In the genomic region with DNA sequence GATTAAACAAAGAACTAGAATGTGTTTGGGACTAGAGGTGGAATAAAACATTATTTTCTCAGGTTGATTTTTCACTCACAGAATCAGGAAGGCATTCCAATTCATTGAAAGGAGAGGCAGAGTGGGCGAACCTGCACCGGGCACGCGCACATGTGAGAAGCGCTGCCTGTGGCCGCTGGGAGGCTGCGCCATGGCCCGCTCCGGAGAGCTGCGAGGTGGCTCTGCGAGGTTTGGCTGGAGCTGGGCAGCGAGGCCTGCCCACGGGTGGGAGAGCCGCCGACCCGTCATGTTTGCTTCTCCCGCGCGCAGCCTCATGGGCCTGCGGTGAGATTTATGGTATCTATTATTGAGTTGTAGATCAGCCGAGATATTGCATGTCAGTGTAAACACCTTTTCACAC, we compare ENCODE assay signal across 9 cellular contexts.
"Had no signal": no experiment of that assay in that cellular context is flagged by ENCODE, and none has a peak within 500 bp of the region (broad histone marks: within the 10 kb centered on the region; RNA-seq: fewer than 3 reads in every experiment).

No MANE protein-coding gene starts in this region.

- H3K9ac ChIP-seq: GM23248 had no signal

- H3K27ac ChIP-seq: GM23248, HL-60 had no signal

- H2AFZ ChIP-seq: GM23248 had no signal

- ATAC-seq: HCT116, HepG2 had no signal

- H3K4me3 Mint-ChIP-seq: HFFc6, IgD-negative memory B cell had no signal

- H3K27ac Mint-ChIP-seq: HFFc6, IgD-negative memory B cell had no signal

- H3K4me1 ChIP-seq: HAP-1 had no signal

- H3K4me1 Mint-ChIP-seq: IgD-negative memory B cell had no signal

- H3K4me3 ChIP-seq: GM23248, HAP-1 had no signal

- H3K9me3 ChIP-seq: HAP-1 had no signal

- DNase-seq: GM23248, GOT3, H7, HFFc6 had no signal

- H3K36me3 ChIP-seq: HAP-1 had no signal
